19 cellular contexts compared by ENCODE assay signal in the genomic region with DNA sequence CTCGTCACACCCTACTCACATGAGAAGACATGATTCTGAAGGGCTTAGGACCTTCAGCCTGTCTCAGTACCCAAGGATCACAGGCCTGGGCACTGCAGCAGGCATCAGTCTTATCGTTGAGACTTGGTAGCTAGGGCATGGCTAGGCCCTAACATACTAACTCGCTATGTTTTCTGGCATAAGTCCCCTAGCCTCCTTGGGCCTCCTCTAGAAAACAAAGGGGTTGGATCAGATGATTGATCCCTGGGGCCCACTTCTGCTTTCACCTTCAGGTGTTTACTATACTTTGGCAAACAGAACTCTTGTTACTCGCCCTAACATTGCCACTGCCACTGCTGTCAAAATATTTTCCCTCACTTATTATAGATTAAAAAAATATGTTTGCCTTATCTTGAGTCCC. TPM values are rescaled to one million over a fixed set of nuclear protein-coding genes. Genes with fewer than 3 reads are reported as not detected.
"Had no signal": no experiment of that assay in that cellular context is flagged by ENCODE, and none has a peak within 500 bp of the region (broad histone marks: within the 10 kb centered on the region; RNA-seq: fewer than 3 reads in every experiment).

No MANE protein-coding gene starts in this region.

- H3K36me3 ChIP-seq: ascending aorta, colonic mucosa, gastrocnemius medialis, left lung, thyroid gland had no signal

- H3K27me3 ChIP-seq: ascending aorta, colonic mucosa, gastrocnemius medialis, left lung, thyroid gland had no signal

- DNase-seq: activated CD4-positive, alpha-beta T cell treated with anti-CD3 and anti-CD28 coated beads, Interleukin-2, amount 10 ng/mL, durations not matched to agents 7 days and 5 days; activated CD8-positive, alpha-beta memory T cell treated with anti-CD3 and anti-CD28 coated beads, Interleukin-2, amount 50 U/mL, for 4 hours; activated effector memory CD4-positive, alpha-beta T cell treated with Interleukin-2 at 50 U/mL for 16 hours; activated naive CD4-positive, alpha-beta T cell treated with anti-CD3 and anti-CD28 coated beads, Interleukin-2, amount 50 U/mL, for 16 hours; activated T-cell treated with anti-CD3 and anti-CD28 coated beads, Interleukin-2, amount 50 U/mL, for 4 hours; colonic mucosa; gastrocnemius medialis; head of caudate nucleus; left lung; mammary epithelial cell; midbrain; stimulated activated CD4-positive, alpha-beta T cell treated with anti-CD3 and anti-CD28 coated beads, Interleukin-12 subunit alpha, Interleukin-12 subunit beta, amount 100 ng/mL, for 4 hours; stimulated activated CD4-positive, alpha-beta T cell treated with anti-CD3 and anti-CD28 coated beads, Interleukin-2, amount 100 ng/mL, for 24 hours; stimulated activated naive CD4-positive, alpha-beta T cell treated with Interleukin-2 at 50 U/mL for 16 hours; thyroid gland had no signal

- ATAC-seq: activated T-cell treated with anti-CD3 and anti-CD28 coated beads, Interleukin-2, amount 50 U/mL, for 4 hours; gastrocnemius medialis; left lung had no signal

- H3K4me3 ChIP-seq: ascending aorta, colonic mucosa, gastrocnemius medialis, left lung, thyroid gland had no signal

- H3K9me3 ChIP-seq: ascending aorta, colonic mucosa, gastrocnemius medialis, left lung, thyroid gland had no signal

- H3K4me1 ChIP-seq: ascending aorta, colonic mucosa, gastrocnemius medialis, left lung, parathyroid adenoma, thyroid gland had no signal

- H3K27ac ChIP-seq: ascending aorta, colonic mucosa, gastrocnemius medialis, left lung, parathyroid adenoma, thyroid gland had no signal

RNA-seq across cellular contexts. Expression of gene VSNL1, which starts 44.2 kb away (rescaled TPM):
- total RNA-seq: activated CD4-positive, alpha-beta T cell treated with anti-CD3 and anti-CD28 coated beads, Interleukin-2, amount 10 ng/mL, durations not matched to agents 7 days and 5 days; activated T-cell treated with anti-CD3 and anti-CD28 coated beads, Interleukin-2, amount 50 U/mL, for 4 hours; ascending aorta; epithelial cell of proximal tubule; gastrocnemius medialis; subcutaneous adipose tissue had no signal
